Comparison of ENCODE assay signal across 8 cellular contexts in the genomic region with DNA sequence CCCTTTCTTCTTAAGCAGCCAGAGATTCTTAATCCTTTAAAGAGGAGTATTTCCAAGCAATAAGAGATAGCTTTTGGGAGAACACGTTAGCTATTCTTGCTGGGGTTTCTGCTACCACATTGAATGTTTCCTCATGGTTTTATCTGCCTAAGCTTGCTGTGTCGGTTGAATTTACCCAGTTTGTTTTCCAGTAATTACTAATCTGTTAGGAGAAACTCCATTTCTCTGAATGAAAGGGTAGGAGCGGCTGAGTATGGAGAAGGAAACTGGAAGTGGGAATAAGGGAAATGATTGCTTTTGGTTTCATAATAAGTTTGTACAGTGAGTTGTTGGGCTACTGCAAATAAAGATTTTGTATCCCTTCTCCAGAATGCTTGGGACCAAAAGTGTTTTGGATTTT. TPM values are rescaled to one million over a fixed set of nuclear protein-coding genes. Genes with fewer than 3 reads are reported as not detected.
DNase-seq lines count a peak whose midpoint lies in the region; ATAC-seq and TF ChIP-seq lines count a peak whose summit lies in the region.

No MANE protein-coding gene starts in this region.

- H3K9me2 ChIP-seq in Loucy (replicated peaks; ENCODE audit: low read depth, low read length), result no peaks in the 10 kb centered on the region

- peak overlapping the region; percentile 86 to 98 (median 94); a peak in 19 of 22 replicates for H3K27ac ChIP-seq in BLaER1 treated with 17β-estradiol and CSF1 and Interleukin-3, amounts not matched to agents 10 nM and 100 nM

- H3K4me3 ChIP-seq in BLaER1 treated with 17β-estradiol and CSF1 and Interleukin-3, amounts not matched to agents 10 nM and 100 nM, result peak overlapping the region; percentile 70 to 92 (median 80)
- H3K4me3 ChIP-seq in Loucy (ENCODE audit: low read length, poor library complexity, severe bottlenecking) (peak overlapping the region; percentile 80), choroid plexus epithelial cell (ENCODE audit: low read depth, low read length) (peak overlapping the region; percentile 81)

- no peaks in the 10 kb centered on the region for H3F3A ChIP-seq in Loucy (ENCODE audit: low read depth)

- peaks cover 31% of the 10 kb centered on the region for H3K79me2 ChIP-seq in Loucy (ENCODE audit: insufficient read depth, low read length)

- no peaks in the 10 kb centered on the region for H3K9me3 Mint-ChIP-seq in natural killer cell treated with Interleukin-12 subunit alpha and Interleukin-12 subunit beta and Interleukin-15 and Interleukin-18, amount 100 ng/mL, for 72 hours

- H3K4me3 Mint-ChIP-seq in natural killer cell treated with Interleukin-12 subunit alpha and Interleukin-12 subunit beta and Interleukin-15 and Interleukin-18, amount 100 ng/mL, for 72 hours, result peak overlapping the region; percentile 94

- peaks cover 5% of the 10 kb centered on the region for H3K36me3 Mint-ChIP-seq in natural killer cell treated with Interleukin-12 subunit alpha and Interleukin-12 subunit beta and Interleukin-15 and Interleukin-18, amount 100 ng/mL, for 72 hours

- TF ChIP-seq CTCF in Loucy (conservative IDR thresholded peaks at IDR 0.05; ENCODE audit: low read length), result no peak
- TF ChIP-seq CTCF in choroid plexus epithelial cell (conservative IDR thresholded peaks at IDR 0.05; ENCODE audit: low read depth, low read length), result no peak

- H3K4me1 ChIP-seq in BLaER1 treated with 17β-estradiol and CSF1 and Interleukin-3, amounts not matched to agents 10 nM and 100 nM, result peaks cover 28 to 64% (median 45%) of the 10 kb centered on the region in 10 experiments
- peaks cover 40% of the 10 kb centered on the region for H3K4me1 ChIP-seq in Loucy (ENCODE audit: insufficient read depth, low read length, poor library complexity, severe bottlenecking)

- DNase-seq in choroid plexus epithelial cell (ENCODE audit: low read depth) (peak; percentile 31), cerebellar cortex (ENCODE audit: low spot score) (no peak), NCI-H510A (lab: John Stamatoyannopoulos, UW) (no peak)
- no peak for DNase-seq in natural killer cell treated with Interleukin-12 subunit alpha and Interleukin-12 subunit beta and Interleukin-15 and Interleukin-18, amount 100 ng/mL, for 72 hours (ENCODE audit: low spot score)

- ATAC-seq in natural killer cell treated with Interleukin-12 subunit alpha and Interleukin-12 subunit beta and Interleukin-15 and Interleukin-18, amount 100 ng/mL, for 72 hours, result no peak
- ATAC-seq in HG03378 (IDR thresholded peaks at IDR 0.05; ENCODE audit: unreplicated experiment) (no peak), HG03175 (IDR thresholded peaks at IDR 0.05; ENCODE audit: unreplicated experiment) (no peak)

- H3K36me3 ChIP-seq in BLaER1 treated with 17β-estradiol and CSF1 and Interleukin-3, amounts not matched to agents 10 nM and 100 nM, result peaks cover 0 to 40% (median 12%) of the 10 kb centered on the region in 11 experiments; a peak in 9 of 22 replicates
- no peaks in the 10 kb centered on the region for H3K36me3 ChIP-seq in Loucy (ENCODE audit: insufficient read depth, low read length)

- peaks cover 0 to 51% (median 30%) of the 10 kb centered on the region in 11 experiments; a peak in 13 of 22 replicates for H4K20me1 ChIP-seq in BLaER1 treated with 17β-estradiol and CSF1 and Interleukin-3, amounts not matched to agents 10 nM and 100 nM
- no peaks in the 10 kb centered on the region for H4K20me1 ChIP-seq in Loucy (ENCODE audit: insufficient read depth, low read length, poor library complexity, severe bottlenecking)

- H3K4me2 ChIP-seq in BLaER1 treated with 17β-estradiol and CSF1 and Interleukin-3, amounts not matched to agents 10 nM and 100 nM, result peak overlapping the region; percentile 77 to 96 (median 94)
- H3K4me2 ChIP-seq in Loucy (ENCODE audit: low read depth, low read length, poor library complexity, severe bottlenecking), result peak overlapping the region; percentile 90

- peak overlapping the region; percentile 87 to 97 (median 93) for H3K9ac ChIP-seq in BLaER1 treated with 17β-estradiol and CSF1 and Interleukin-3, amounts not matched to agents 10 nM and 100 nM
- peak overlapping the region; percentile 80 for H3K9ac ChIP-seq in Loucy (ENCODE audit: low read depth, low read length, poor library complexity, severe bottlenecking)

- peak overlapping the region; percentile 85 to 91 for H3K27ac Mint-ChIP-seq in natural killer cell treated with Interleukin-12 subunit alpha and Interleukin-12 subunit beta and Interleukin-15 and Interleukin-18, amount 100 ng/mL, for 72 hours

- H3K27me3 Mint-ChIP-seq in natural killer cell treated with Interleukin-12 subunit alpha and Interleukin-12 subunit beta and Interleukin-15 and Interleukin-18, amount 100 ng/mL, for 72 hours, result no peaks in the 10 kb centered on the region

- no peaks in the 10 kb centered on the region for H3K27me3 ChIP-seq in BLaER1 treated with 17β-estradiol and CSF1 and Interleukin-3, amounts not matched to agents 10 nM and 100 nM
- no peaks in the 10 kb centered on the region for H3K27me3 ChIP-seq in Loucy (ENCODE audit: insufficient read depth, low read length, poor library complexity, severe bottlenecking)

- H2AFZ ChIP-seq in Loucy (ENCODE audit: low read length), result peak overlapping the region; percentile 93

- H3K4me1 Mint-ChIP-seq in natural killer cell treated with Interleukin-12 subunit alpha and Interleukin-12 subunit beta and Interleukin-15 and Interleukin-18, amount 100 ng/mL, for 72 hours (ENCODE audit: low read depth in 2 of 2), result peaks cover 38 to 46% of the 10 kb centered on the region in 2 donors

- H3K9me3 ChIP-seq in BLaER1 treated with 17β-estradiol and CSF1 and Interleukin-3, amounts not matched to agents 10 nM and 100 nM (replicated peaks in 1 of 11), result peaks cover 0 to 14% (median 0%) of the 10 kb centered on the region in 11 experiments; a peak in 3 of 22 replicates
- no peaks in the 10 kb centered on the region for H3K9me3 ChIP-seq in Loucy (ENCODE audit: insufficient read depth, low read depth, low read length)

RNA-seq across cellular contexts. Expression of gene JAK2, which starts 1.2 kb away (rescaled TPM):
- total RNA-seq in natural killer cell treated with Interleukin-12 subunit alpha and Interleukin-12 subunit beta and Interleukin-15 and Interleukin-18, amount 100 ng/mL, for 72 hours, result 10 to 100 TPM; 34.6 to 35.9 TPM
